11 cellular contexts compared by ENCODE assay signal in genomic region chr2:63048367-63049171, GRCh38. TPM values are rescaled to one million over a fixed set of nuclear protein-coding genes. Genes with fewer than 3 reads are reported as not detected.
DNase-seq lines count a peak whose midpoint lies in the region; ATAC-seq, FAIRE-seq and TF ChIP-seq lines count a peak whose summit lies in the region.
"Had no signal": no experiment of that assay in that cellular context is flagged by ENCODE, and none has a peak within 500 bp of the region (broad histone marks: within the 10 kb centered on the region; RNA-seq: fewer than 3 reads in every experiment).

No MANE protein-coding gene starts in this region.

- H2AK5ac ChIP-seq in H9 (ENCODE audit: insufficient read length, low read length): no peak overlapping the region

- peaks cover 10 to 32% (median 14%) of the 10 kb centered on the region in 3 donors for H3K36me3 Mint-ChIP-seq in CD8-positive, alpha-beta memory T cell
- H3K36me3 Mint-ChIP-seq in H9 (ENCODE audit: insufficient read depth in 1 of 3, low read depth in 3 of 3) (no peaks in the 10 kb centered on the region; a peak in 2 of 7 replicates), naive B cell (peaks cover 14 to 32% of the 10 kb centered on the region in 2 donors)

- H2AFZ ChIP-seq in H9 (ENCODE audit: low read length) (no peak overlapping the region), K562 (ENCODE audit: low read depth, low read length) (no peak overlapping the region)

- CTCF ChIA-PET in CD8-positive, alpha-beta memory T cell (lab: Charles Lee): no interaction called here
- CTCF ChIA-PET in K562 (lab: Yijun Ruan, JAX; ENCODE audit: low intra/inter-chr PET ratio): no interaction called here

- no peaks in the 10 kb centered on the region for H3K9me1 ChIP-seq in K562 (ENCODE audit: control insufficient read depth, insufficient read depth, low read length)

- H2BK12ac ChIP-seq in H9 (ENCODE audit: insufficient read length, low read depth, low read length): no peak overlapping the region

- H3K27ac ChIP-seq in CD8-positive, alpha-beta memory T cell (ENCODE audit: low read depth, low read length): no peak overlapping the region
- no peak overlapping the region for H3K27ac ChIP-seq in H9 (ENCODE audit: insufficient read length, low read depth, low read length)
- no peak overlapping the region for H3K27ac ChIP-seq in K562 (ENCODE audit: extremely low read depth, low read depth, low read length)
- H3K27ac ChIP-seq in small intestine (ENCODE audit: low read depth in 1 of 2, low read length in 1 of 2): no peak overlapping the region

- no peak overlapping the region for H3K18ac ChIP-seq in H9 (ENCODE audit: insufficient read length, low read depth, low read length)

- ATAC-seq in K562 (no peak), naive B cell (ENCODE audit: low read depth in 2 of 2) (no peak)
- ATAC-seq: Panc1 had no signal

- no peak overlapping the region for H2BK120ac ChIP-seq in H9 (ENCODE audit: low read depth, low read length, poor library complexity, severe bottlenecking)

- H3K4me1 Mint-ChIP-seq in CD8-positive, alpha-beta memory T cell: peaks cover 39 to 61% (median 43%) of the 10 kb centered on the region in 3 donors
- peaks cover 69 to 77% of the 10 kb centered on the region in 2 experiments for H3K4me1 Mint-ChIP-seq in H9
- H3K4me1 Mint-ChIP-seq in naive B cell: peaks cover 32 to 62% (median 50%) of the 10 kb centered on the region in 3 donors

- H3K4me1 ChIP-seq in CD8-positive, alpha-beta memory T cell (ENCODE audit: insufficient read depth, low read length): peaks cover 24% of the 10 kb centered on the region
- peaks cover 3% of the 10 kb centered on the region; the same call in 1 of the 2 replicates for H3K4me1 ChIP-seq in H9 (ENCODE audit: insufficient read depth, low read length)
- peaks cover 2 to 39% of the 10 kb centered on the region in 2 experiments; a peak in 4 of 5 replicates for H3K4me1 ChIP-seq in K562 (replicated peaks in 1 of 2; ENCODE audit: control insufficient read depth in 2 of 2, insufficient read depth in 2 of 2, low read length in 2 of 2)
- peaks cover 2 to 4% of the 10 kb centered on the region in 2 donors for H3K4me1 ChIP-seq in small intestine (ENCODE audit: control insufficient read depth in 2 of 2, insufficient read depth in 1 of 2, low read depth in 1 of 2, low read length in 1 of 2)

- H2BK20ac ChIP-seq in H9 (ENCODE audit: low read depth, low read length, poor library complexity, severe bottlenecking): no peak overlapping the region

- H3K4me3 Mint-ChIP-seq in CD8-positive, alpha-beta memory T cell: peak overlapping the region; percentile 45 to 90 (median 88)
- H3K4me3 Mint-ChIP-seq in H9 (peak overlapping the region; percentile 59 to 86), naive B cell (peak overlapping the region; percentile 74 to 93 (median 90))

- no peak overlapping the region for H2BK15ac ChIP-seq in H9 (ENCODE audit: low read depth, low read length)

- peaks cover 59% of the 10 kb centered on the region for H3K23me2 ChIP-seq in H9 (ENCODE audit: insufficient read length, low read depth, low read length, poor library complexity, severe bottlenecking)

- TF ChIP-seq EP300 in K562 (IDR thresholded peaks at IDR 0.05; ENCODE audit: low read length): no peak

- intact Hi-C loops in K562 (cut with micrococcal nuclease): no loop called here

- no peak overlapping the region for H3K4ac ChIP-seq in H9 (ENCODE audit: low read depth, low read length)

- no peak overlapping the region for H4K91ac ChIP-seq in H9 (ENCODE audit: insufficient read length, low read depth, low read length)

- no CpG with 5 or more reads among the region's 61 CpGs for WGBS in H9 (ENCODE audit: extremely low coverage, insufficient read length, low lambda C conversion rate)
- WGBS in K562 (ENCODE audit: insufficient coverage, low coverage, missing lambda C conversion rate): 98% methylated on average over 49 of the region's 61 CpGs
- 5 to 11% (median 8%) methylated on average over 61 of the region's 61 CpGs for WGBS in small intestine, 3 donors

- no peak overlapping the region for H3K56ac ChIP-seq in H9 (ENCODE audit: insufficient read length, low read depth, low read length)

- peak overlapping the region; percentile 66 for H3K4me2 ChIP-seq in H9 (ENCODE audit: insufficient read depth, insufficient read length, low read length)
- no peak overlapping the region for H3K4me2 ChIP-seq in K562 (ENCODE audit: insufficient read depth, low read length)

- H4K20me1 ChIP-seq in H9 (ENCODE audit: control insufficient read depth, insufficient read depth, insufficient read length): peaks cover 4% of the 10 kb centered on the region
- no peaks in the 10 kb centered on the region for H4K20me1 ChIP-seq in K562 (replicated peaks; ENCODE audit: control insufficient read depth, insufficient read depth, low read length)

- H3K79me1 ChIP-seq in H9 (ENCODE audit: insufficient read depth, low read depth, low read length, poor library complexity, severe bottlenecking): no peaks in the 10 kb centered on the region

- no peak overlapping the region for H3K9ac ChIP-seq in H9 (ENCODE audit: extremely low read depth, insufficient read length, low read length)
- no peak overlapping the region for H3K9ac ChIP-seq in K562 (ENCODE audit: insufficient read depth in 1 of 2, low read depth in 2 of 2, low read length in 2 of 2)

- TF ChIP-seq RAD21 in K562 (CRISPR knock-in tag; conservative IDR thresholded peaks at IDR 0.05 in 1 of 2, IDR thresholded peaks at IDR 0.05 in 1 of 2): no peak

- H3T11ph ChIP-seq in H9 (ENCODE audit: low read length): no peak overlapping the region

- H3K14ac ChIP-seq in H9 (ENCODE audit: insufficient read depth, low read length): no peak overlapping the region

- no peaks in the 10 kb centered on the region for H3K9me3 ChIP-seq in CD8-positive, alpha-beta memory T cell (ENCODE audit: low read length)
- H3K9me3 ChIP-seq in H9 (ENCODE audit: control insufficient read depth, low read depth, low read length): no peaks in the 10 kb centered on the region
- peaks cover 3% of the 10 kb centered on the region for H3K9me3 ChIP-seq in K562 (replicated peaks; ENCODE audit: control insufficient read depth, insufficient read depth, low read depth, low read length)
- H3K9me3 ChIP-seq in small intestine (ENCODE audit: control insufficient read depth, low read depth): no peaks in the 10 kb centered on the region

- no peak overlapping the region for H2BK5ac ChIP-seq in H9 (ENCODE audit: insufficient read length, low read length)

- H3K23ac ChIP-seq in H9 (ENCODE audit: insufficient read length, low read depth, low read length): no peak overlapping the region

- H3K27ac Mint-ChIP-seq in CD8-positive, alpha-beta memory T cell: peak overlapping the region in 3 of 8 donors; percentile 5 to 32 (median 22)
- H3K27ac Mint-ChIP-seq in H9 (no peak overlapping the region), naive B cell (peak overlapping the region in 5 of 6 donors; percentile 4 to 74 (median 49))

- H4K8ac ChIP-seq in H9 (replicated peaks; ENCODE audit: insufficient read length, low read depth, low read length): no peak overlapping the region

- no peak for FAIRE-seq in K562 (lab: Jason Lieb, UNC)
- FAIRE-seq in small intestine (lab: Jason Lieb, UNC): no peak
- FAIRE-seq: GM12892 had no signal

- H3K36me3 ChIP-seq in CD8-positive, alpha-beta memory T cell (ENCODE audit: insufficient read depth, low read length): no peaks in the 10 kb centered on the region
- H3K36me3 ChIP-seq in K562 (ENCODE audit: control insufficient read depth, insufficient read depth, low read length) (peaks cover 10% of the 10 kb centered on the region; the same call in 2 of the 3 replicates), small intestine (ENCODE audit: control insufficient read depth in 2 of 2, insufficient read depth in 2 of 2, low read length in 2 of 2) (no peaks in the 10 kb centered on the region)

- H3K27me3 ChIP-seq in CD8-positive, alpha-beta memory T cell (ENCODE audit: insufficient read depth, low read length, poor library complexity, severe bottlenecking): peaks cover 41% of the 10 kb centered on the region
- H3K27me3 ChIP-seq in H9 (ENCODE audit: insufficient read depth, low read length) (peaks cover 41% of the 10 kb centered on the region), K562 (ENCODE audit: control insufficient read depth in 2 of 2, insufficient read depth in 2 of 2, low read length in 2 of 2) (no peaks in the 10 kb centered on the region), small intestine (ENCODE audit: control insufficient read depth in 2 of 2, insufficient read depth in 2 of 2, low read length in 2 of 2) (peaks cover 15 to 53% of the 10 kb centered on the region in 2 donors)

- H3K4me3 ChIP-seq in CD8-positive, alpha-beta memory T cell (ENCODE audit: low read length): no peak overlapping the region
- H3K4me3 ChIP-seq in K562 (no peak overlapping the region), small intestine (ENCODE audit: low read depth in 1 of 2, low read length in 2 of 2) (no peak overlapping the region)

- no peaks in the 10 kb centered on the region for H3K79me2 ChIP-seq in H9 (ENCODE audit: insufficient read depth, low read length)
- peaks cover 12% of the 10 kb centered on the region; the same call in 2 of the 3 replicates for H3K79me2 ChIP-seq in K562 (ENCODE audit: control insufficient read depth, insufficient read depth, low read length)

- in situ Hi-C loops in K562 (cut with MboI): no loop called here

- no peak for TF ChIP-seq POLR2A in K562 (conservative IDR thresholded peaks at IDR 0.05)

- POLR2A ChIA-PET in CD8-positive, alpha-beta memory T cell (lab: Charles Lee): no interaction called here
- POLR2A ChIA-PET in K562 (lab: Yijun Ruan, JAX): no interaction called here

- DNase-seq in CD8-positive, alpha-beta memory T cell: no peak
- DNase-seq in H9: peak; percentile 74
- no peak for DNase-seq in K562 (ENCODE audit: extremely low read depth in 1 of 4, low spot score in 3 of 4)
- peak; percentile 21 for DNase-seq in naive B cell
- no peak for DNase-seq in NK-92 treated with Interleukin-12 subunit alpha and Interleukin-12 subunit beta, amount 100 ng/mL, for 24 hours (lab: John Stamatoyannopoulos, UW)
- DNase-seq in NCI-H1694 (lab: John Stamatoyannopoulos, UW): no peak
- DNase-seq in small intestine: no peak
- DNase-seq in NCI-H1105 (lab: John Stamatoyannopoulos, UW): no peak
- DNase-seq: hypothalamus had no signal

- BruUV-seq in K562 (replicated peaks; lab: Mats Ljungman, UMichigan): no TSS peak

- TF ChIP-seq CTCF in H9 (conservative IDR thresholded peaks at IDR 0.05): no peak
- no peak for TF ChIP-seq CTCF in K562 (IDR thresholded peaks at IDR 0.05 in 2 of 3, conservative IDR thresholded peaks at IDR 0.05 in 1 of 3; ENCODE audit: insufficient read depth in 2 of 3, low read depth in 1 of 3, low read length in 3 of 3)

- H3K27me3 Mint-ChIP-seq in CD8-positive, alpha-beta memory T cell: peaks cover 60 to 86% of the 10 kb centered on the region in 2 donors
- H3K27me3 Mint-ChIP-seq in H9 (ENCODE audit: low read depth): peaks cover 92% of the 10 kb centered on the region
- H3K27me3 Mint-ChIP-seq in naive B cell: peaks cover 81 to 94% (median 86%) of the 10 kb centered on the region in 3 donors

- no peak overlapping the region for H4K5ac ChIP-seq in H9 (ENCODE audit: insufficient read length, low read depth, low read length)

- H3K9me3 Mint-ChIP-seq in CD8-positive, alpha-beta memory T cell: peaks cover 0 to 5% (median 3%) of the 10 kb centered on the region in 5 donors
- peaks cover 0 to 2% of the 10 kb centered on the region in 2 experiments; a peak in 3 of 5 replicates for H3K9me3 Mint-ChIP-seq in H9
- peaks cover 0 to 9% (median 1%) of the 10 kb centered on the region in 7 donors for H3K9me3 Mint-ChIP-seq in naive B cell

RNA-seq across cellular contexts. Expression of gene OTX1, which starts 2.1 kb away (rescaled TPM):
- total RNA-seq in CD8-positive, alpha-beta memory T cell: not detected
- not detected for polyA plus RNA-seq in CD8-positive, alpha-beta memory T cell
- total RNA-seq in H9 (2021) (0.11 and 0.13 TPM in 2 replicates), K562 (2014; rRNA removed) (1.4 and 1.8 TPM in 2 replicates), K562 (2014; rRNA removed; fragmentation: Illumina TruSeq; extraction: Trizol) (0.40 and 0.48 TPM in 2 replicates), K562 (2015; rRNA removed; fragmentation: Illumina TruSeq; extraction: Trizol) (0.58 and 1.1 TPM in 2 replicates), K562 (2021) (6.4 and 7.1 TPM in 2 replicates)
- 4.9 and 10.4 TPM in 2 replicates for total RNA-seq in K562 (2011; cell fraction: chromatin; rRNA removed; ENCODE audit: low replicate concordance)
- 13.5 and 18.4 TPM in 2 replicates for total RNA-seq in K562 (2011; cell fraction: nucleolus; rRNA removed)
- total RNA-seq in K562 (2011; cell fraction: nucleoplasm; rRNA removed): 9.4 and 9.8 TPM in 2 replicates
- polyA plus RNA-seq in K562 (2011; rRNA removed) (0.24 and 0.31 TPM in 2 replicates), K562 (2014; fragmentation: Illumina TruSeq; extraction: Trizol) (2.6 and 3.7 TPM in 2 replicates), K562 (2014; fragmentation: Nextera tagmentation; extraction: Ambion mirVana) (under 1 TPM; 0.18 to 0.31 TPM), K562 (2014; rRNA removed) (2.3 and 2.6 TPM in 2 replicates), naive B cell (ENCODE audit: low read depth in 6 of 6) (not detected), small intestine (not detected)
- polyA plus RNA-seq in K562 (2011; cell fraction: cytosol; rRNA removed): 0.24 and 0.33 TPM in 2 replicates
- 4.0 and 5.2 TPM in 2 replicates for polyA plus RNA-seq in K562 (2011; cell fraction: nucleus; rRNA removed)
- polyA plus RNA-seq in K562 (2012): 2.7 and 5.2 TPM in 2 replicates
- polyA minus RNA-seq in K562 (2011; rRNA and poly(A)+ RNA removed): 0.33 and 0.77 TPM in 2 replicates
- polyA minus RNA-seq in K562 (2011; cell fraction: cytosol; rRNA and poly(A)+ RNA removed): 1.5 and 2.0 TPM in 2 replicates
- polyA minus RNA-seq in K562 (2011; cell fraction: nucleus; rRNA and poly(A)+ RNA removed): 9.6 and 13.6 TPM in 2 replicates

Comparison
In these comparisons a context has a peak if more than half of its experiments do, and no peak if none do; other contexts are left out.
1. DNase-seq: peak in H9 (single experiment) and naive B cell (single experiment); none in CD8-positive, alpha-beta memory T cell (0 of 5), K562 (0 of 4), NK-92 treated with Interleukin-12 subunit alpha and Interleukin-12 subunit beta, amount 100 ng/mL, for 24 hours (single experiment), NCI-H1694 (single experiment), small intestine (single experiment) and NCI-H1105 (single experiment).
2. H3K27ac Mint-ChIP-seq: peak in naive B cell (5 of 6); none in H9 (0 of 3).
3. Peak in every context shown above with its lines, with median percentiles within 50 percentile points of each other: H3K4me3 Mint-ChIP-seq.